ENCODE assay signal across 1 cellular context in genomic region chr2:128179461-128179755, GRCh38.
A peak's percentile ranks its signal among the peaks of the same experiment; 100 is the strongest.
TF ChIP-seq lines count a peak whose summit lies in the region.

No MANE protein-coding gene starts in this region.

TF ChIP-seq in HepG2, 621 proteins besides CTCF, POLR2A, EP300 and RAD21 (continued from another document and continues in another):
- TF ChIP-seq, protein P1, sequence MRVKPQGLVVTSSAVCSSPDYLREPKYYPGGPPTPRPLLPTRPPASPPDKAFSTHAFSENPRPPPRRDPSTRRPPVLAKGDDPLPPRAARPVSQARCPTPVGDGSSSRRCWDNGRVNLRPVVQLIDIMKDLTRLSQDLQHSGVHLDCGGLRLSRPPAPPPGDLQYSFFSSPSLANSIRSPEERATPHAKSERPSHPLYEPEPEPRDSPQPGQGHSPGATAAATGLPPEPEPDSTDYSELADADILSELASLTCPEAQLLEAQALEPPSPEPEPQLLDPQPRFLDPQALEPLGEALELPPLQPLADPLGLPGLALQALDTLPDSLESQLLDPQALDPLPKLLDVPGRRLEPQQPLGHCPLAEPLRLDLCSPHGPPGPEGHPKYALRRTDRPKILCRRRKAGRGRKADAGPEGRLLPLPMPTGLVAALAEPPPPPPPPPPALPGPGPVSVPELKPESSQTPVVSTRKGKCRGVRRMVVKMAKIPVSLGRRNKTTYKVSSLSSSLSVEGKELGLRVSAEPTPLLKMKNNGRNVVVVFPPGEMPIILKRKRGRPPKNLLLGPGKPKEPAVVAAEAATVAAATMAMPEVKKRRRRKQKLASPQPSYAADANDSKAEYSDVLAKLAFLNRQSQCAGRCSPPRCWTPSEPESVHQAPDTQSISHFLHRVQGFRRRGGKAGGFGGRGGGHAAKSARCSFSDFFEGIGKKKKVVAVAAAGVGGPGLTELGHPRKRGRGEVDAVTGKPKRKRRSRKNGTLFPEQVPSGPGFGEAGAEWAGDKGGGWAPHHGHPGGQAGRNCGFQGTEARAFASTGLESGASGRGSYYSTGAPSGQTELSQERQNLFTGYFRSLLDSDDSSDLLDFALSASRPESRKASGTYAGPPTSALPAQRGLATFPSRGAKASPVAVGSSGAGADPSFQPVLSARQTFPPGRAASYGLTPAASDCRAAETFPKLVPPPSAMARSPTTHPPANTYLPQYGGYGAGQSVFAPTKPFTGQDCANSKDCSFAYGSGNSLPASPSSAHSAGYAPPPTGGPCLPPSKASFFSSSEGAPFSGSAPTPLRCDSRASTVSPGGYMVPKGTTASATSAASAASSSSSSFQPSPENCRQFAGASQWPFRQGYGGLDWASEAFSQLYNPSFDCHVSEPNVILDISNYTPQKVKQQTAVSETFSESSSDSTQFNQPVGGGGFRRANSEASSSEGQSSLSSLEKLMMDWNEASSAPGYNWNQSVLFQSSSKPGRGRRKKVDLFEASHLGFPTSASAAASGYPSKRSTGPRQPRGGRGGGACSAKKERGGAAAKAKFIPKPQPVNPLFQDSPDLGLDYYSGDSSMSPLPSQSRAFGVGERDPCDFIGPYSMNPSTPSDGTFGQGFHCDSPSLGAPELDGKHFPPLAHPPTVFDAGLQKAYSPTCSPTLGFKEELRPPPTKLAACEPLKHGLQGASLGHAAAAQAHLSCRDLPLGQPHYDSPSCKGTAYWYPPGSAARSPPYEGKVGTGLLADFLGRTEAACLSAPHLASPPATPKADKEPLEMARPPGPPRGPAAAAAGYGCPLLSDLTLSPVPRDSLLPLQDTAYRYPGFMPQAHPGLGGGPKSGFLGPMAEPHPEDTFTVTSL (CRISPR knock-in tag; IDR thresholded peaks at IDR 0.05; ENCODE audit: borderline replicate concordance), result no peak
- peak; percentile 71; the same call in 1 of the 2 replicates for TF ChIP-seq CHD4 (IDR thresholded peaks at IDR 0.05; ENCODE audit: borderline replicate concordance, low read length)
- no peak for TF ChIP-seq CERS6 (CRISPR knock-in tag; IDR thresholded peaks at IDR 0.05)
- no peak for TF ChIP-seq CHD2 (IDR thresholded peaks at IDR 0.05; ENCODE audit: low read depth, low read length)
- 0 out of 2 replicates have a peak, but pooled peaks have one; percentile 9 for TF ChIP-seq CCDC6 (CRISPR knock-in tag; IDR thresholded peaks at IDR 0.05)
- no peak for TF ChIP-seq ZFP36L2 (CRISPR knock-in tag; IDR thresholded peaks at IDR 0.05)
- no peak for TF ChIP-seq ARHGAP35 (CRISPR knock-in tag; IDR thresholded peaks at IDR 0.05; ENCODE audit: borderline replicate concordance)
- TF ChIP-seq, protein P2, sequence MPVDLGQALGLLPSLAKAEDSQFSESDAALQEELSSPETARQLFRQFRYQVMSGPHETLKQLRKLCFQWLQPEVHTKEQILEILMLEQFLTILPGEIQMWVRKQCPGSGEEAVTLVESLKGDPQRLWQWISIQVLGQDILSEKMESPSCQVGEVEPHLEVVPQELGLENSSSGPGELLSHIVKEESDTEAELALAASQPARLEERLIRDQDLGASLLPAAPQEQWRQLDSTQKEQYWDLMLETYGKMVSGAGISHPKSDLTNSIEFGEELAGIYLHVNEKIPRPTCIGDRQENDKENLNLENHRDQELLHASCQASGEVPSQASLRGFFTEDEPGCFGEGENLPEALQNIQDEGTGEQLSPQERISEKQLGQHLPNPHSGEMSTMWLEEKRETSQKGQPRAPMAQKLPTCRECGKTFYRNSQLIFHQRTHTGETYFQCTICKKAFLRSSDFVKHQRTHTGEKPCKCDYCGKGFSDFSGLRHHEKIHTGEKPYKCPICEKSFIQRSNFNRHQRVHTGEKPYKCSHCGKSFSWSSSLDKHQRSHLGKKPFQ (CRISPR knock-in tag; IDR thresholded peaks at IDR 0.05; ENCODE audit: insufficient replicate concordance), result no peak
- TF ChIP-seq ZFP1 (CRISPR knock-in tag; IDR thresholded peaks at IDR 0.05), result no peak
- TF ChIP-seq ZNF773 (CRISPR knock-in tag; IDR thresholded peaks at IDR 0.05; ENCODE audit: borderline replicate concordance), result no peak
- no peak for TF ChIP-seq KAT2B (IDR thresholded peaks at IDR 0.05; ENCODE audit: borderline replicate concordance, low read depth, low read length)
- no peak for TF ChIP-seq PRPF4 (IDR thresholded peaks at IDR 0.05; ENCODE audit: low read depth, low read length, poor library complexity, severe bottlenecking)
- no peak for TF ChIP-seq BCLAF1 (IDR thresholded peaks at IDR 0.05)
- TF ChIP-seq ZNF256 (CRISPR knock-in tag; conservative IDR thresholded peaks at IDR 0.05), result no peak
- TF ChIP-seq FOXO4 (CRISPR knock-in tag; conservative IDR thresholded peaks at IDR 0.05), result no peak
- TF ChIP-seq ZNF337 (CRISPR knock-in tag; IDR thresholded peaks at IDR 0.05; ENCODE audit: borderline replicate concordance, low read depth), result no peak
- TF ChIP-seq SPEN (CRISPR knock-in tag; IDR thresholded peaks at IDR 0.05; ENCODE audit: low read depth), result 0 out of 2 replicates have a peak, but pooled peaks have one; percentile 16
- TF ChIP-seq NFIC (IDR thresholded peaks at IDR 0.05; ENCODE audit: low read length), result no peak; the same call in 1 of the 2 replicates
- no peak for TF ChIP-seq MTA3 (CRISPR knock-in tag; IDR thresholded peaks at IDR 0.05)
- no peak for TF ChIP-seq NCOA1 (CRISPR knock-in tag; IDR thresholded peaks at IDR 0.05)
- TF ChIP-seq CAMTA2 (CRISPR knock-in tag; IDR thresholded peaks at IDR 0.05; ENCODE audit: borderline replicate concordance), result no peak
- TF ChIP-seq, protein P3, sequence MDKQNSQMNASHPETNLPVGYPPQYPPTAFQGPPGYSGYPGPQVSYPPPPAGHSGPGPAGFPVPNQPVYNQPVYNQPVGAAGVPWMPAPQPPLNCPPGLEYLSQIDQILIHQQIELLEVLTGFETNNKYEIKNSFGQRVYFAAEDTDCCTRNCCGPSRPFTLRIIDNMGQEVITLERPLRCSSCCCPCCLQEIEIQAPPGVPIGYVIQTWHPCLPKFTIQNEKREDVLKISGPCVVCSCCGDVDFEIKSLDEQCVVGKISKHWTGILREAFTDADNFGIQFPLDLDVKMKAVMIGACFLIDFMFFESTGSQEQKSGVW (CRISPR knock-in tag; IDR thresholded peaks at IDR 0.05; ENCODE audit: borderline replicate concordance), result no peak
- TF ChIP-seq ADNP (CRISPR knock-in tag; IDR thresholded peaks at IDR 0.05), result no peak
- TF ChIP-seq ATAD3A (CRISPR knock-in tag; IDR thresholded peaks at IDR 0.05), result no peak
- TF ChIP-seq ZEB1 (IDR thresholded peaks at IDR 0.05; ENCODE audit: insufficient replicate concordance, low read depth), result peak; percentile 11
- TF ChIP-seq ZNF235 (CRISPR knock-in tag; IDR thresholded peaks at IDR 0.05; ENCODE audit: borderline replicate concordance), result no peak
- no peak for TF ChIP-seq ZBTB40 (IDR thresholded peaks at IDR 0.05)
- TF ChIP-seq ZBTB40 (CRISPR knock-in tag; IDR thresholded peaks at IDR 0.05), result no peak
- no peak for TF ChIP-seq ZNF20 (CRISPR knock-in tag; IDR thresholded peaks at IDR 0.05)
- no peak for TF ChIP-seq ZNF83 (CRISPR knock-in tag; IDR thresholded peaks at IDR 0.05; ENCODE audit: borderline replicate concordance)
- TF ChIP-seq SP2 (CRISPR knock-in tag; IDR thresholded peaks at IDR 0.05), result no peak
- no peak for TF ChIP-seq HDAC2 (CRISPR knock-in tag; IDR thresholded peaks at IDR 0.05)
- TF ChIP-seq MIER3 (CRISPR knock-in tag; IDR thresholded peaks at IDR 0.05; ENCODE audit: borderline replicate concordance), result peak; percentile 9; the same call in 1 of the 2 replicates
- no peak for TF ChIP-seq FOXK2 (IDR thresholded peaks at IDR 0.05)
- peak; percentile 4; the same call in 1 of the 2 replicates for TF ChIP-seq MAZ (IDR thresholded peaks at IDR 0.05; ENCODE audit: borderline replicate concordance, low read depth, low read length)
- TF ChIP-seq MAZ (CRISPR knock-in tag; IDR thresholded peaks at IDR 0.05; ENCODE audit: low read depth), result no peak
- no peak for TF ChIP-seq PRMT3 (CRISPR knock-in tag; IDR thresholded peaks at IDR 0.05; ENCODE audit: borderline replicate concordance, low read depth)
